ENCODE assay signal across 21 cellular contexts in genomic region chr6:156914171-156914570, GRCh38.
DNase-seq lines count a peak whose midpoint lies in the region; ATAC-seq, FAIRE-seq and TF ChIP-seq lines count a peak whose summit lies in the region.
"Had no signal": no experiment of that assay in that cellular context is flagged by ENCODE, and none has a peak within 500 bp of the region (broad histone marks: within the 10 kb centered on the region; RNA-seq: fewer than 3 reads in every experiment).

No MANE protein-coding gene starts in this region.

- H3K4me1 Mint-ChIP-seq in activated T-helper 17 cell treated with anti-CD3 and anti-CD28 coated beads, Interleukin-2, amount 50 U/mL, for 72 hours = peaks cover 41% of the 10 kb centered on the region
- H3K4me1 Mint-ChIP-seq in naive thymus-derived CD4-positive, alpha-beta T cell = peaks cover 40 to 86% (median 81%) of the 10 kb centered on the region in 7 donors
- peaks cover 77% of the 10 kb centered on the region for H3K4me1 Mint-ChIP-seq in stimulated activated memory B cell treated with anti-CD40 and anti-IgM and Interleukin-4, amounts not matched to agents 10 μg/mL and 1 μg/mL and 100 μg/mL, for 72 hours

- DNase-seq in GM12892 (ENCODE audit: insufficient read length) (no peak), WERI-Rb-1 (no peak), left ventricle myocardium superior (no peak), NCI-H2171 treated with DMSO at 0.1 percent for 48 hours (lab: John Stamatoyannopoulos, UW) (no peak)
- DNase-seq in naive thymus-derived CD4-positive, alpha-beta T cell = no peak
- DNase-seq: CD4-positive, CD25-positive, alpha-beta regulatory T cell; COR-L47; DMS 273 treated with DMSO at 0.1 percent for 48 hours; DMS79 treated with DMSO at 0.1 percent for 48 hours; GOT3; IMR-90; NCI-H1105; NCI-H2081; NCI-H2171; NCI-H524 treated with DMSO at 0.1 percent for 48 hours had no signal

- no peaks in the 10 kb centered on the region for H3K36me3 ChIP-seq in naive thymus-derived CD4-positive, alpha-beta T cell (ENCODE audit: control insufficient read depth in 2 of 3, insufficient read depth in 3 of 3, low read length in 3 of 3)
- peaks cover 16% of the 10 kb centered on the region for H3K36me3 ChIP-seq in WERI-Rb-1
- H3K36me3 ChIP-seq: SJSA1 had no signal

- H3K36me3 Mint-ChIP-seq in activated T-helper 17 cell treated with anti-CD3 and anti-CD28 coated beads, Interleukin-2, amount 50 U/mL, for 72 hours (ENCODE audit: low read depth) = no peaks in the 10 kb centered on the region
- peaks cover 0 to 24% (median 8%) of the 10 kb centered on the region in 5 donors for H3K36me3 Mint-ChIP-seq in naive thymus-derived CD4-positive, alpha-beta T cell
- peaks cover 28% of the 10 kb centered on the region for H3K36me3 Mint-ChIP-seq in stimulated activated memory B cell treated with anti-CD40 and anti-IgM and Interleukin-4, amounts not matched to agents 10 μg/mL and 1 μg/mL and 100 μg/mL, for 72 hours

- FAIRE-seq in GM12892 (lab: Jason Lieb, UNC) = peak; percentile 14
- FAIRE-seq: GM12878 had no signal

- H3K9me3 ChIP-seq in naive thymus-derived CD4-positive, alpha-beta T cell (ENCODE audit: control insufficient read depth in 2 of 3, low read length in 3 of 3) = no peaks in the 10 kb centered on the region
- no peaks in the 10 kb centered on the region for H3K9me3 ChIP-seq in WERI-Rb-1 (ENCODE audit: severe bottlenecking)
- H3K9me3 ChIP-seq: SJSA1 had no signal

- TF ChIP-seq CTCF in WERI-Rb-1 (IDR thresholded peaks at IDR 0.05; ENCODE audit: low read depth, low read length) = no peak

- POLR2A ChIA-PET in naive thymus-derived CD4-positive, alpha-beta T cell (lab: Charles Lee) = no interaction called here

- peak overlapping the region; percentile 6 for H3K27ac Mint-ChIP-seq in activated T-helper 17 cell treated with anti-CD3 and anti-CD28 coated beads, Interleukin-2, amount 50 U/mL, for 72 hours
- peak overlapping the region in 5 of 9 donors; percentile 12 to 78 (median 62) for H3K27ac Mint-ChIP-seq in naive thymus-derived CD4-positive, alpha-beta T cell
- peak overlapping the region; percentile 1 for H3K27ac Mint-ChIP-seq in stimulated activated memory B cell treated with anti-CD40 and anti-IgM and Interleukin-4, amounts not matched to agents 10 μg/mL and 1 μg/mL and 100 μg/mL, for 72 hours

- no peak for ATAC-seq in activated T-helper 17 cell treated with anti-CD3 and anti-CD28 coated beads, Interleukin-2, amount 50 U/mL, for 72 hours (replicated peaks)
- ATAC-seq in naive thymus-derived CD4-positive, alpha-beta T cell = no peak
- no peak for ATAC-seq in stimulated activated memory B cell treated with anti-CD40 and anti-IgM and Interleukin-4, amounts not matched to agents 10 μg/mL and 1 μg/mL and 100 μg/mL, for 72 hours
- no peak for ATAC-seq in left ventricle myocardium superior
- ATAC-seq: GM12878, HCT116, Right ventricle myocardium inferior had no signal

- H3K27ac ChIP-seq in naive thymus-derived CD4-positive, alpha-beta T cell (ENCODE audit: low read depth, low read length) = no peak overlapping the region
- H3K27ac ChIP-seq in WERI-Rb-1 = no peak overlapping the region
- H3K27ac ChIP-seq: SJSA1 had no signal

- H3K27me3 Mint-ChIP-seq in activated T-helper 17 cell treated with anti-CD3 and anti-CD28 coated beads, Interleukin-2, amount 50 U/mL, for 72 hours = no peaks in the 10 kb centered on the region
- no peaks in the 10 kb centered on the region for H3K27me3 Mint-ChIP-seq in naive thymus-derived CD4-positive, alpha-beta T cell
- no peaks in the 10 kb centered on the region for H3K27me3 Mint-ChIP-seq in stimulated activated memory B cell treated with anti-CD40 and anti-IgM and Interleukin-4, amounts not matched to agents 10 μg/mL and 1 μg/mL and 100 μg/mL, for 72 hours
- H3K27me3 Mint-ChIP-seq: CD4-positive, CD25-positive, alpha-beta regulatory T cell had no signal

- H3K4me3 Mint-ChIP-seq in activated T-helper 17 cell treated with anti-CD3 and anti-CD28 coated beads, Interleukin-2, amount 50 U/mL, for 72 hours = no peak overlapping the region
- peak overlapping the region in 3 of 10 donors; percentile 4 to 30 (median 22) for H3K4me3 Mint-ChIP-seq in naive thymus-derived CD4-positive, alpha-beta T cell
- no peak overlapping the region for H3K4me3 Mint-ChIP-seq in stimulated activated memory B cell treated with anti-CD40 and anti-IgM and Interleukin-4, amounts not matched to agents 10 μg/mL and 1 μg/mL and 100 μg/mL, for 72 hours
- H3K4me3 Mint-ChIP-seq: CD4-positive, CD25-positive, alpha-beta regulatory T cell had no signal

- CTCF ChIA-PET in naive thymus-derived CD4-positive, alpha-beta T cell (lab: Charles Lee) = no interaction called here

- H3K9me3 Mint-ChIP-seq in activated T-helper 17 cell treated with anti-CD3 and anti-CD28 coated beads, Interleukin-2, amount 50 U/mL, for 72 hours = no peaks in the 10 kb centered on the region
- H3K9me3 Mint-ChIP-seq in naive thymus-derived CD4-positive, alpha-beta T cell = no peaks in the 10 kb centered on the region
- H3K9me3 Mint-ChIP-seq in stimulated activated memory B cell treated with anti-CD40 and anti-IgM and Interleukin-4, amounts not matched to agents 10 μg/mL and 1 μg/mL and 100 μg/mL, for 72 hours = peaks cover 4% of the 10 kb centered on the region
- H3K9me3 Mint-ChIP-seq: CD4-positive, CD25-positive, alpha-beta regulatory T cell had no signal

- no peak for TF ChIP-seq POLR2A in GM12892 (IDR thresholded peaks at IDR 0.05; ENCODE audit: low read depth, low read length)

- H3K4me3 ChIP-seq in naive thymus-derived CD4-positive, alpha-beta T cell (ENCODE audit: low read length) = no peak overlapping the region
- H3K4me3 ChIP-seq in WERI-Rb-1 (ENCODE audit: low read depth, low read length) = no peak overlapping the region
- H3K4me3 ChIP-seq: GM12878, SJSA1 had no signal

- H3K4me1 ChIP-seq in naive thymus-derived CD4-positive, alpha-beta T cell (ENCODE audit: control insufficient read depth in 2 of 2, insufficient read depth in 2 of 2, low read length in 2 of 2) = peaks cover 10 to 21% of the 10 kb centered on the region in 2 donors
- H3K4me1 ChIP-seq: SJSA1 had no signal

- intact Hi-C loops in naive thymus-derived CD4-positive, alpha-beta T cell (cut with micrococcal nuclease) = no loop called here
- intact Hi-C loops in left ventricle myocardium superior (cut with micrococcal nuclease) = no loop called here

- H3K27me3 ChIP-seq in naive thymus-derived CD4-positive, alpha-beta T cell (ENCODE audit: control insufficient read depth in 2 of 2, insufficient read depth in 2 of 2, low read length in 2 of 2) = no peaks in the 10 kb centered on the region
- H3K27me3 ChIP-seq in WERI-Rb-1 (ENCODE audit: insufficient read depth, low read depth, severe bottlenecking) = no peaks in the 10 kb centered on the region
- H3K27me3 ChIP-seq: SJSA1 had no signal

Comparison
In these comparisons a context has a peak if more than half of its experiments do, and no peak if none do; other contexts are left out.
1. H3K27ac Mint-ChIP-seq: peak in every context shown above with its lines; median percentile 62 in naive thymus-derived CD4-positive, alpha-beta T cell; 6 in activated T-helper 17 cell treated with anti-CD3 and anti-CD28 coated beads, Interleukin-2, amount 50 U/mL, for 72 hours; 1 in stimulated activated memory B cell treated with anti-CD40 and anti-IgM and Interleukin-4, amounts not matched to agents 10 μg/mL and 1 μg/mL and 100 μg/mL, for 72 hours.